Comparison of ENCODE assay signal across 17 cellular contexts in genomic region chr9:71121275-71122168, GRCh38. TPM values are rescaled to one million over a fixed set of nuclear protein-coding genes. Genes with fewer than 3 reads are reported as not detected.
DNase-seq lines count a peak whose midpoint lies in the region; ATAC-seq lines count a peak whose summit lies in the region.
"Had no signal": no experiment of that assay in that cellular context is flagged by ENCODE, and none has a peak within 500 bp of the region (broad histone marks: within the 10 kb centered on the region; RNA-seq: fewer than 3 reads in every experiment).

Gene TRPM3, minus strand, starts transcription at chr9:71121621. Its CDS starts 267 bp downstream, at chr9:71121354.

- H3K9me3 Mint-ChIP-seq in activated CD8-positive, alpha-beta T cell treated with anti-CD3 and anti-CD28 coated beads, Interleukin-2, amount 10 ng/mL, durations not matched to agents 7 days and 5 days (ENCODE audit: insufficient read depth): no peaks in the 10 kb centered on the region
- peaks cover 0 to 1% of the 10 kb centered on the region in 2 donors for H3K9me3 Mint-ChIP-seq in activated T-cell treated with anti-CD3 and anti-CD28 coated beads, Interleukin-2, amount 50 U/mL, for 72 hours

- DNase-seq in H7 (peak; percentile 25), cerebellum (ENCODE audit: low spot score) (peak; percentile 68), iPS-NIHi7 (ENCODE audit: extremely low spot score) (peak; percentile 31), posterior vena cava (ENCODE audit: low spot score) (peak; percentile 68), MG63 (no peak)
- no peak for DNase-seq in activated CD8-positive, alpha-beta T cell treated with anti-CD3 and anti-CD28 coated beads, Interleukin-2, amount 10 ng/mL, durations not matched to agents 7 days and 5 days
- DNase-seq in activated T-cell treated with anti-CD3 and anti-CD28 coated beads, Interleukin-2, amount 50 U/mL, for 72 hours: no peak
- DNase-seq: activated gamma-delta T cell; GM23248; left cardiac atrium; naive thymus-derived CD4-positive, alpha-beta T cell; NCI-H1694 treated with DMSO at 0.1 percent for 48 hours; NCI-H524; stimulated activated naive CD4-positive, alpha-beta T cell treated with Interleukin-2 at 50 U/mL for 16 hours had no signal

- intact Hi-C loops in posterior vena cava (cut with DNase I): no loop called here

- H3K36me3 Mint-ChIP-seq in activated CD8-positive, alpha-beta T cell treated with anti-CD3 and anti-CD28 coated beads, Interleukin-2, amount 10 ng/mL, durations not matched to agents 7 days and 5 days (ENCODE audit: low read depth): no peaks in the 10 kb centered on the region
- no peaks in the 10 kb centered on the region for H3K36me3 Mint-ChIP-seq in activated T-cell treated with anti-CD3 and anti-CD28 coated beads, Interleukin-2, amount 50 U/mL, for 72 hours (ENCODE audit: insufficient read depth in 2 of 2)
- H3K36me3 Mint-ChIP-seq: naive thymus-derived CD4-positive, alpha-beta T cell had no signal

- H3K36me3 ChIP-seq in H7 (replicated peaks; ENCODE audit: control insufficient read depth, insufficient read depth, low read length): no peaks in the 10 kb centered on the region
- no peaks in the 10 kb centered on the region for H3K36me3 ChIP-seq in MG63

- H3K9me3 ChIP-seq in MG63: no peaks in the 10 kb centered on the region

- CTCF ChIA-PET in activated CD8-positive, alpha-beta T cell treated with anti-CD3 and anti-CD28 coated beads, Interleukin-2, amount 10 ng/mL, durations not matched to agents 7 days and 5 days (lab: Charles Lee): no interaction called here

- H3K27me3 ChIP-seq in H7 (ENCODE audit: control insufficient read depth, insufficient read depth, low read length) (no peaks in the 10 kb centered on the region), MG63 (no peaks in the 10 kb centered on the region)

- ATAC-seq in activated CD8-positive, alpha-beta T cell treated with anti-CD3 and anti-CD28 coated beads, Interleukin-2, amount 10 ng/mL, durations not matched to agents 7 days and 5 days: no peak
- ATAC-seq in GM18517 (IDR thresholded peaks at IDR 0.05; ENCODE audit: unreplicated experiment): no peak
- ATAC-seq in activated T-cell treated with anti-CD3 and anti-CD28 coated beads, Interleukin-2, amount 50 U/mL, for 72 hours (replicated peaks in 1 of 2): no peak
- ATAC-seq: left cardiac atrium; naive thymus-derived CD4-positive, alpha-beta T cell; Panc1 had no signal

- H3K4me1 Mint-ChIP-seq in activated CD8-positive, alpha-beta T cell treated with anti-CD3 and anti-CD28 coated beads, Interleukin-2, amount 10 ng/mL, durations not matched to agents 7 days and 5 days (ENCODE audit: low read depth): no peaks in the 10 kb centered on the region
- H3K4me1 Mint-ChIP-seq in activated T-cell treated with anti-CD3 and anti-CD28 coated beads, Interleukin-2, amount 50 U/mL, for 72 hours (ENCODE audit: low read depth): no peaks in the 10 kb centered on the region

- H3K4me3 ChIP-seq in H7 (ENCODE audit: insufficient read depth, low read depth, low read length) (peak within 1 kb of the TSS; percentile 43), MG63 (no peak within 1 kb of the TSS)
- H3K4me3 ChIP-seq: GM23248 had no signal

- H3K4me3 Mint-ChIP-seq in activated CD8-positive, alpha-beta T cell treated with anti-CD3 and anti-CD28 coated beads, Interleukin-2, amount 10 ng/mL, durations not matched to agents 7 days and 5 days: no peak within 1 kb of the TSS
- no peak within 1 kb of the TSS for H3K4me3 Mint-ChIP-seq in activated T-cell treated with anti-CD3 and anti-CD28 coated beads, Interleukin-2, amount 50 U/mL, for 72 hours
- H3K4me3 Mint-ChIP-seq: naive thymus-derived CD4-positive, alpha-beta T cell had no signal

- H3K27me3 Mint-ChIP-seq in activated CD8-positive, alpha-beta T cell treated with anti-CD3 and anti-CD28 coated beads, Interleukin-2, amount 10 ng/mL, durations not matched to agents 7 days and 5 days (ENCODE audit: low read depth): no peaks in the 10 kb centered on the region
- peaks cover 6% of the 10 kb centered on the region for H3K27me3 Mint-ChIP-seq in activated T-cell treated with anti-CD3 and anti-CD28 coated beads, Interleukin-2, amount 50 U/mL, for 72 hours (ENCODE audit: low read depth)

- POLR2A ChIA-PET in activated CD8-positive, alpha-beta T cell treated with anti-CD3 and anti-CD28 coated beads, Interleukin-2, amount 10 ng/mL, durations not matched to agents 7 days and 5 days (lab: Charles Lee): interaction anchor here (0.7 kb wide), 1 partner anchor 491 kb away, joined by 3 read pairs; no protein-coding TSS in a partner anchor

- no peak within 1 kb of the TSS for H3K27ac Mint-ChIP-seq in activated CD8-positive, alpha-beta T cell treated with anti-CD3 and anti-CD28 coated beads, Interleukin-2, amount 10 ng/mL, durations not matched to agents 7 days and 5 days
- no peak within 1 kb of the TSS for H3K27ac Mint-ChIP-seq in activated T-cell treated with anti-CD3 and anti-CD28 coated beads, Interleukin-2, amount 50 U/mL, for 72 hours
- H3K27ac Mint-ChIP-seq: naive thymus-derived CD4-positive, alpha-beta T cell had no signal

RNA-seq across cellular contexts. Expression of gene TRPM3, which starts in this region (rescaled TPM):
- total RNA-seq in H7 (2014; rRNA removed; shearing (Covaris generic)): 0.63 and 2.0 TPM in 2 replicates
- total RNA-seq in cerebellum: 49.7 TPM
- 1 to 10 TPM in 1 of 2 donors, under 1 TPM in 1; 0.90 to 5.3 TPM for total RNA-seq in posterior vena cava
- total RNA-seq in activated CD8-positive, alpha-beta T cell treated with anti-CD3 and anti-CD28 coated beads, Interleukin-2, amount 10 ng/mL, durations not matched to agents 7 days and 5 days: not detected
- total RNA-seq in MG63 (2014; rRNA removed; shearing (Covaris generic); ENCODE audit: low replicate concordance): not detected in 2 replicates
- not detected for total RNA-seq in activated T-cell treated with anti-CD3 and anti-CD28 coated beads, Interleukin-2, amount 50 U/mL, for 72 hours
- total RNA-seq: activated CD8-positive, alpha-beta memory T cell treated with anti-CD3 and anti-CD28 coated beads for 36 hours; GM23248; naive thymus-derived CD4-positive, alpha-beta T cell had no signal

Comparison
In these comparisons a context has a peak if more than half of its experiments do, and no peak if none do; other contexts are left out.
1. DNase-seq: peak in H7 (single experiment), cerebellum (single experiment), iPS-NIHi7 (single experiment) and posterior vena cava (single experiment); none in activated CD8-positive, alpha-beta T cell treated with anti-CD3 and anti-CD28 coated beads, Interleukin-2, amount 10 ng/mL, durations not matched to agents 7 days and 5 days (single experiment), MG63 (single experiment) and activated T-cell treated with anti-CD3 and anti-CD28 coated beads, Interleukin-2, amount 50 U/mL, for 72 hours (0 of 2).